20 cellular contexts compared by ENCODE assay signal in the genomic region with DNA sequence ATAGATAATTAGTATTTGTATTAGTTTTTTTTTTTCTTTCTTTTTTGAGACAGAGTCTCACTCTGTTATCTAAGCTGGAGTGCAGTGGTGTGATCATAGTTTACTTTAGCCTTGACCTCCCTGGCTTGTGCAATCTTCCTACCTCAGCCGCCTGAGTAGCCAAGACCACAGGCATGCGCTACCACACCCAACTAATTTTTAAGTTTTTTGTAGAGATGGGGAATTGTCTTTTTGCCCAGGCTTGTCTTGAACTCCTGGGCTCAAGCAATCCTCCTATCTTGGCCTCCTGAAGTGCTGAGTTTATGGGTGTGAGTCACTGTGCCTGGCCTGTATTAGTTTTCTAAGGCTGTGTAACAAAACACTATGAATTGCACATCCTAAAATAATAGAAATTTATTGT. TPM values are rescaled to one million over a fixed set of nuclear protein-coding genes. Genes with fewer than 3 reads are reported as not detected.
DNase-seq lines count a peak whose midpoint lies in the region; ATAC-seq, FAIRE-seq and TF ChIP-seq lines count a peak whose summit lies in the region.
"Had no signal": no experiment of that assay in that cellular context is flagged by ENCODE, and none has a peak within 500 bp of the region (broad histone marks: within the 10 kb centered on the region; RNA-seq: fewer than 3 reads in every experiment).

No MANE protein-coding gene starts in this region.

- H3K4me1 Mint-ChIP-seq in activated CD4-positive, alpha-beta T cell treated with anti-CD3 and anti-CD28 coated beads for 36 hours = no peaks in the 10 kb centered on the region
- H3K4me1 Mint-ChIP-seq: T-helper 17 cell had no signal

- no peak overlapping the region for H3K9ac ChIP-seq in keratinocyte (ENCODE audit: control insufficient read depth, extremely low read depth, insufficient read depth, low read length)

- no peaks in the 10 kb centered on the region for H3K9me3 Mint-ChIP-seq in activated CD4-positive, alpha-beta T cell treated with anti-CD3 and anti-CD28 coated beads for 36 hours (ENCODE audit: low read depth)
- H3K9me3 Mint-ChIP-seq: activated T-helper 1 cell treated with anti-CD3 and anti-CD28 coated beads, Interleukin-12 subunit alpha, Interleukin-12 subunit beta, Interleukin-2, Interleukin-4 antibody, amounts not matched to agents 30 ng/mL and 10 ng/mL and 1 ng/mL, durations not matched to agents 14 hours and 24 hours and 36 hours had no signal

- no peaks in the 10 kb centered on the region for H3K36me3 ChIP-seq in keratinocyte (ENCODE audit: control insufficient read depth in 2 of 2, extremely low read depth in 1 of 2, insufficient read depth in 2 of 2, low read length in 2 of 2)
- H3K36me3 ChIP-seq: heart left ventricle, Peyer's patch, tibial nerve had no signal

- H3K27ac ChIP-seq in keratinocyte (ENCODE audit: control insufficient read depth, insufficient read depth, low read length) = no peak overlapping the region
- H3K27ac ChIP-seq: heart left ventricle, Peyer's patch, psoas muscle, tibial nerve had no signal

- no peaks in the 10 kb centered on the region for H3K36me3 Mint-ChIP-seq in activated CD4-positive, alpha-beta T cell treated with anti-CD3 and anti-CD28 coated beads for 36 hours (ENCODE audit: low read depth)

- H3K27me3 Mint-ChIP-seq in activated CD4-positive, alpha-beta T cell treated with anti-CD3 and anti-CD28 coated beads for 36 hours = peaks cover 5% of the 10 kb centered on the region
- H3K27me3 Mint-ChIP-seq: T-helper 17 cell had no signal

- H3K4me2 ChIP-seq in keratinocyte (ENCODE audit: control insufficient read depth, extremely low read depth, insufficient read depth, low read depth, low read length) = no peak overlapping the region

- no peak overlapping the region for H3K4me3 ChIP-seq in keratinocyte (ENCODE audit: control insufficient read depth in 2 of 3, extremely low read depth in 1 of 3, insufficient read depth in 2 of 3, low read depth in 1 of 3, low read length in 3 of 3)
- H3K4me3 ChIP-seq: heart left ventricle, Peyer's patch, psoas muscle, tibial nerve had no signal

- H3K9me1 ChIP-seq in keratinocyte (ENCODE audit: control insufficient read depth, extremely low read depth, insufficient read depth, low read length) = no peaks in the 10 kb centered on the region

- peak; percentile 34 for FAIRE-seq in keratinocyte (lab: Jason Lieb, UNC)
- FAIRE-seq: GM12891 had no signal

- peak; percentile 39 for DNase-seq in Caki2 (ENCODE audit: low read depth)
- peak; percentile 9 for DNase-seq in LoVo (ENCODE audit: low spot score)
- DNase-seq in astrocyte of the hippocampus (ENCODE audit: low read depth, low spot score) = peak; percentile 38
- peak; percentile 9 for DNase-seq in keratinocyte (ENCODE audit: low read depth, low spot score)
- DNase-seq in activated T-cell treated with anti-CD3 and anti-CD28 coated beads, Interleukin-2, amount 50 U/mL, for 48 hours = no peak
- no peak for DNase-seq in GOT3 (lab: John Stamatoyannopoulos, UW)
- no peak for DNase-seq in activated CD4-positive, alpha-beta T cell treated with anti-CD3 and anti-CD28 coated beads for 36 hours
- DNase-seq: activated CD4-positive, alpha-beta T cell treated with anti-CD3 and anti-CD28 coated beads for 48 hours; DND-41; heart left ventricle; NCI-H1694; NCI-H524; Peyer's patch; psoas muscle; stimulated activated CD4-positive, alpha-beta T cell treated with anti-CD3 and anti-CD28 coated beads, Interleukin-2, amount 100 ng/mL, for 24 hours; T-helper 17 cell had no signal

- dilution Hi-C loops in keratinocyte (cut with MboI; ENCODE audit: extremely low pct_ligation_motif_present, low sequenced_read_pairs) = no loop called here

- POLR2A ChIA-PET in activated CD4-positive, alpha-beta T cell treated with anti-CD3 and anti-CD28 coated beads for 36 hours (lab: Charles Lee) = no interaction called here

- TF ChIP-seq CTCF in keratinocyte (optimal IDR thresholded peaks at IDR 0.05 in 1 of 3, IDR thresholded peaks at IDR 0.05 in 1 of 3, conservative IDR thresholded peaks at IDR 0.05 in 1 of 3; ENCODE audit: extremely low read depth in 1 of 3, insufficient read depth in 2 of 3, low read length in 3 of 3) = no peak

- H3K79me2 ChIP-seq in keratinocyte (ENCODE audit: control insufficient read depth, insufficient read depth, low read length) = no peaks in the 10 kb centered on the region

- intact Hi-C loops in activated CD4-positive, alpha-beta T cell treated with anti-CD3 and anti-CD28 coated beads for 36 hours (cut with DNase I, micrococcal nuclease) = no loop called here

- no peaks in the 10 kb centered on the region for H4K20me1 ChIP-seq in keratinocyte (ENCODE audit: control insufficient read depth, extremely low read depth, insufficient read depth, low read length)

- CTCF ChIA-PET in activated CD4-positive, alpha-beta T cell treated with anti-CD3 and anti-CD28 coated beads for 36 hours (lab: Charles Lee) = no interaction called here

- no peak for ATAC-seq in HG03571 (IDR thresholded peaks at IDR 0.05; ENCODE audit: unreplicated experiment)
- ATAC-seq in activated CD4-positive, alpha-beta T cell treated with anti-CD3 and anti-CD28 coated beads for 36 hours = no peak
- ATAC-seq: heart left ventricle, psoas muscle, T-helper 17 cell had no signal

- H3K4me1 ChIP-seq in keratinocyte (ENCODE audit: control insufficient read depth, extremely low read depth, insufficient read depth, low read length) = no peaks in the 10 kb centered on the region
- H3K4me1 ChIP-seq: heart left ventricle, Peyer's patch, psoas muscle, tibial nerve had no signal

- no peak overlapping the region for H3K27ac Mint-ChIP-seq in activated CD4-positive, alpha-beta T cell treated with anti-CD3 and anti-CD28 coated beads for 36 hours
- H3K27ac Mint-ChIP-seq: activated T-helper 1 cell treated with anti-CD3 and anti-CD28 coated beads, Interleukin-12 subunit alpha, Interleukin-12 subunit beta, Interleukin-2, Interleukin-4 antibody, amounts not matched to agents 30 ng/mL and 10 ng/mL and 1 ng/mL, durations not matched to agents 14 hours and 24 hours and 36 hours; T-helper 17 cell had no signal

- no peaks in the 10 kb centered on the region for H3K27me3 ChIP-seq in keratinocyte (ENCODE audit: control insufficient read depth, extremely low read depth, insufficient read depth, low read length)
- H3K27me3 ChIP-seq: heart left ventricle, Peyer's patch, tibial nerve had no signal

- H3K4me3 Mint-ChIP-seq in activated CD4-positive, alpha-beta T cell treated with anti-CD3 and anti-CD28 coated beads for 36 hours = no peak overlapping the region
- H3K4me3 Mint-ChIP-seq: activated T-helper 1 cell treated with anti-CD3 and anti-CD28 coated beads, Interleukin-12 subunit alpha, Interleukin-12 subunit beta, Interleukin-2, Interleukin-4 antibody, amounts not matched to agents 30 ng/mL and 10 ng/mL and 1 ng/mL, durations not matched to agents 14 hours and 24 hours and 36 hours; T-helper 17 cell had no signal

- no peak overlapping the region for H2AFZ ChIP-seq in keratinocyte (ENCODE audit: control insufficient read depth, low read length)

- H3K9me3 ChIP-seq in keratinocyte (ENCODE audit: control insufficient read depth, low read depth, low read length) = peaks cover 2% of the 10 kb centered on the region
- H3K9me3 ChIP-seq: heart left ventricle, Peyer's patch, psoas muscle, tibial nerve had no signal

- in situ Hi-C loops in Caki2 (cut with HindIII; ENCODE audit: low pct_unique_long_range_greater_than_20kb, low sequenced_read_pairs) = no loop called here

RNA-seq across cellular contexts. Expression of a gene that starts 58.3 kb away (rescaled TPM):
- total RNA-seq in Caki2 (2014; rRNA removed; shearing (Covaris generic); ENCODE audit: low replicate concordance) = not detected in 2 replicates
- polyA plus RNA-seq in keratinocyte = 0.05 to 0.13 TPM (median 0.10 TPM) in 3 replicates
- polyA plus RNA-seq in keratinocyte (2011; ENCODE audit: low read depth) = 0.34 TPM
- 0.02 TPM in 1 of 2 replicates, not detected in the other for polyA plus RNA-seq in keratinocyte (2011; cell fraction: cytosol; rRNA removed)
- polyA plus RNA-seq in keratinocyte (2011; cell fraction: nucleus; rRNA removed) = 0.20 and 0.39 TPM in 2 replicates
- polyA plus RNA-seq in keratinocyte (2012; ENCODE audit: low replicate concordance) = 0.18 TPM in 1 of 2 replicates, not detected in the other
- polyA minus RNA-seq in keratinocyte = 0.06 to 0.13 TPM (median 0.07 TPM) in 3 replicates
- not detected for polyA minus RNA-seq in keratinocyte (2011; cell fraction: cytosol; rRNA and poly(A)+ RNA removed)
- not detected in 2 replicates for polyA minus RNA-seq in keratinocyte (2011; cell fraction: nucleus; rRNA and poly(A)+ RNA removed)
- total RNA-seq in activated CD4-positive, alpha-beta T cell treated with anti-CD3 and anti-CD28 coated beads for 36 hours = under 1 TPM; 0.21 to 0.39 TPM

Comparison
In these comparisons a context has a peak if more than half of its experiments do, and no peak if none do; other contexts are left out.
1. DNase-seq: peak in Caki2 (single experiment), LoVo (single experiment), astrocyte of the hippocampus (single experiment) and keratinocyte (single experiment); none in activated T-cell treated with anti-CD3 and anti-CD28 coated beads, Interleukin-2, amount 50 U/mL, for 48 hours (0 of 2), GOT3 (single experiment) and activated CD4-positive, alpha-beta T cell treated with anti-CD3 and anti-CD28 coated beads for 36 hours (single experiment).